ENCODE assay signal across 8 cellular contexts in the genomic region with DNA sequence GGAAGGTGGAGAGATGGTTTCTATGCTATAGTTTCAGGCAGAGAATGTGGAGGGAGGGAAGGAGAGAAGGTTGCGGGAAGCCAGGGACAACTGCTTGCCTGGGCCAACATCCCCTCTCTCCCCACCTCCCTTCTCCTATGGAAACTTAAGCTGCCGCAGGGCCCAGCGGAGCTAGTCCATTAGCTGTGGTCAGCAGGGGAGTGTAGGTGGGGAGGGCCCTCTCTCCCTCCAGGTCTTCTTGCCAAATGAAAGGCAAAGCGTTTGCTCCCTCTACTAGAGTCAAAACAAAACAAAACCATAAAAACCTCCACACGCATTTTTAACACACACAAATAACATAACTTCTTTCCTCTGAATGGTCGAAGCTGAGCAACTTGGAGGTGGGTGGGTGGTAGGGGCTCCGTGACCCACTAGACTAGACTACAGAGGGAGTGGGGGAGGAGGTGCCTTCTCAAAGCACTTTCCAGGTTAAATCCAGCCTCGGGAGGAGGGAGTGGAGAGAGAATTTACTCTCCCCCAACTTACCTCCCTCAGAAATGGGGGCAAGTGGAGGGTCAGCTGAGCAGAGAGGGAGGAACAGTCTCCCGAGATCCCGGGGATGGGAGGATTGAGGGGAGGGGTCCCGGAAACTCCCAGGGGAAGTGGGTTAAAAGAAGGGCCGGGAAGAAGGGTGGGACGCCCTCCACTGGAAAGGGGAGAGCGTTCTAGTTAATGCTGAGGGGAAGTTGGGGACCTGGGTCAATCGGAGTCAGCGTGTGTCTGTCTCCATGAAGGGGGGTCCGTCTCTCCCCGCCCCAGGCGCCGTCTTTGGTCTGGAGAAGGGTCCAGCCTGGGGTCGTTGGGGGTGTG. TPM values are rescaled to one million over a fixed set of nuclear protein-coding genes. Genes with fewer than 3 reads are reported as not detected.
DNase-seq lines count a peak whose midpoint lies in the region; TF ChIP-seq lines count a peak whose summit lies in the region.

No MANE protein-coding gene starts in this region.

- TF ChIP-seq CTCF in OCI-LY7 (conservative IDR thresholded peaks at IDR 0.05; ENCODE audit: low read length), result no peak
- no peak for TF ChIP-seq CTCF in epithelial cell of proximal tubule (conservative IDR thresholded peaks at IDR 0.05; ENCODE audit: low read depth, low read length)
- TF ChIP-seq CTCF in osteoblast (IDR thresholded peaks at IDR 0.05; ENCODE audit: extremely low read depth, low read depth, low read length), result peak; percentile 6

- CTCF ChIA-PET in CD8-positive, alpha-beta memory T cell (lab: Charles Lee), result interaction anchor here (0.6 to 3.3 kb wide), 15 partner anchors 9 to 104 kb away, joined by 3 to 33 read pairs (median 6); a partner anchor contains a TSS
- CTCF ChIA-PET in OCI-LY7 (lab: Charles Lee; ENCODE audit: unreplicated experiment), result no interaction called here

- POLR2A ChIA-PET in CD8-positive, alpha-beta memory T cell (lab: Charles Lee), result interaction anchor here (0.7 kb wide), 1 partner anchor 1069 kb away, joined by 3 read pairs; no protein-coding TSS in a partner anchor
- POLR2A ChIA-PET in OCI-LY7 (lab: Charles Lee), result interaction anchor here (0.6 to 1.0 kb wide), 3 partner anchors 97 to 318 kb away, joined by 3 to 4 read pairs (median 3); no protein-coding TSS in a partner anchor

- peaks cover 25 to 39% (median 33%) of the 10 kb centered on the region in 3 donors for H3K4me1 Mint-ChIP-seq in CD8-positive, alpha-beta memory T cell

- no peaks in the 10 kb centered on the region for H3K27me3 ChIP-seq in CD8-positive, alpha-beta memory T cell (ENCODE audit: insufficient read depth, low read length, poor library complexity, severe bottlenecking)
- no peaks in the 10 kb centered on the region for H3K27me3 ChIP-seq in osteoblast (ENCODE audit: insufficient read depth, low read length)

- no peaks in the 10 kb centered on the region for H3K9me3 ChIP-seq in CD8-positive, alpha-beta memory T cell (ENCODE audit: low read length)
- no peaks in the 10 kb centered on the region for H3K9me3 ChIP-seq in OCI-LY7 (ENCODE audit: low read length)
- no peaks in the 10 kb centered on the region for H3K9me3 ChIP-seq in osteoblast (ENCODE audit: low read depth, low read length)

- H3K9me3 Mint-ChIP-seq in CD8-positive, alpha-beta memory T cell, result no peaks in the 10 kb centered on the region

- H3K27me3 Mint-ChIP-seq in CD8-positive, alpha-beta memory T cell, result peaks cover 0 to 5% of the 10 kb centered on the region in 2 donors

- H3K27ac ChIP-seq in CD8-positive, alpha-beta memory T cell (ENCODE audit: low read depth, low read length), result peak overlapping the region; percentile 48
- H3K27ac ChIP-seq in OCI-LY7 (ENCODE audit: low read depth, low read length, poor library complexity, severe bottlenecking) (no peak overlapping the region), osteoblast (ENCODE audit: low read depth, low read length) (peak overlapping the region; percentile 52)

- H3K4me3 ChIP-seq in CD8-positive, alpha-beta memory T cell (ENCODE audit: low read length), result peak overlapping the region; percentile 84
- H3K4me3 ChIP-seq in OCI-LY7 (ENCODE audit: low read depth, low read length, poor library complexity, severe bottlenecking), result peak overlapping the region; percentile 72
- peak overlapping the region; percentile 86 for H3K4me3 ChIP-seq in epithelial cell of proximal tubule (ENCODE audit: low read depth, low read length)
- peak overlapping the region; percentile 95 for H3K4me3 ChIP-seq in osteoblast (ENCODE audit: insufficient read depth, low read length)

- peak overlapping the region; percentile 89 to 98 (median 94) for H3K4me3 Mint-ChIP-seq in CD8-positive, alpha-beta memory T cell

- peaks cover 22% of the 10 kb centered on the region for H3K4me1 ChIP-seq in CD8-positive, alpha-beta memory T cell (ENCODE audit: insufficient read depth, low read length)
- H3K4me1 ChIP-seq in OCI-LY7 (ENCODE audit: insufficient read depth, low read length, poor library complexity, severe bottlenecking), result peaks cover 25% of the 10 kb centered on the region
- peaks cover 54% of the 10 kb centered on the region for H3K4me1 ChIP-seq in osteoblast (ENCODE audit: insufficient read depth, low read length)

- H3K9me2 ChIP-seq in OCI-LY7 (ENCODE audit: insufficient read depth, low read length), result no peaks in the 10 kb centered on the region

- H3K36me3 Mint-ChIP-seq in CD8-positive, alpha-beta memory T cell, result peaks cover 0 to 2% (median 0%) of the 10 kb centered on the region in 3 donors

- intact Hi-C loops in OCI-LY7 (cut with micrococcal nuclease; ENCODE audit: unreplicated experiment), result loop anchor here (1.0 to 2.0 kb wide), 2 partner anchors 39 to 97 kb away; a partner anchor contains a TSS

- H3K4me2 ChIP-seq in OCI-LY7 (ENCODE audit: low read length) (peak overlapping the region; percentile 78), osteoblast (ENCODE audit: insufficient read depth, low read length) (peak overlapping the region; percentile 86)

- no TSS peak for BruUV-seq in OCI-LY7 (replicated peaks; lab: Mats Ljungman, UMichigan)

- H2AFZ ChIP-seq in OCI-LY7 (ENCODE audit: low read length), result peak overlapping the region; percentile 82
- H2AFZ ChIP-seq in osteoblast (ENCODE audit: low read length), result peak overlapping the region; percentile 94

- H3K27ac Mint-ChIP-seq in CD8-positive, alpha-beta memory T cell, result peak overlapping the region; percentile 30 to 89 (median 68)

- H3K79me2 ChIP-seq in OCI-LY7 (ENCODE audit: insufficient read depth, low read depth, low read length) (no peaks in the 10 kb centered on the region), osteoblast (ENCODE audit: insufficient read depth, low read length) (peaks cover 20% of the 10 kb centered on the region)

- H4K20me1 ChIP-seq in OCI-LY7 (ENCODE audit: insufficient read depth, low read length) (no peaks in the 10 kb centered on the region), osteoblast (ENCODE audit: insufficient read depth, low read length) (peaks cover 5% of the 10 kb centered on the region)

- H3K36me3 ChIP-seq in CD8-positive, alpha-beta memory T cell (ENCODE audit: insufficient read depth, low read length), result no peaks in the 10 kb centered on the region
- H3K36me3 ChIP-seq in OCI-LY7 (ENCODE audit: insufficient read depth, low read length) (no peaks in the 10 kb centered on the region), osteoblast (ENCODE audit: insufficient read depth, low read length) (no peaks in the 10 kb centered on the region)

- DNase-seq in CD8-positive, alpha-beta memory T cell, result no peak
- DNase-seq in OCI-LY7 (ENCODE audit: low spot score) (no peak), epithelial cell of proximal tubule (ENCODE audit: low read depth) (no peak), osteoblast (ENCODE audit: insufficient read length, low spot score, missing footprints) (peak; percentile 81), HuH-7.5 (ENCODE audit: low spot score) (no peak), GM19240 (ENCODE audit: insufficient read length, low spot score) (no peak), NCI-H2029 (lab: John Stamatoyannopoulos, UW) (no peak), nucleus accumbens (lab: John Stamatoyannopoulos, UW) (no peak)

RNA-seq across cellular contexts. Expression of a gene that starts 4.6 kb away (rescaled TPM):
- 1 to 10 TPM; 6.3 to 6.6 TPM for total RNA-seq in CD8-positive, alpha-beta memory T cell
- 3.2 TPM for polyA plus RNA-seq in CD8-positive, alpha-beta memory T cell
- 5.6 and 5.9 TPM in 2 replicates for total RNA-seq in OCI-LY7 (2014; rRNA removed; shearing (Covaris generic))
- 20.6 and 23.0 TPM in 2 replicates for total RNA-seq in OCI-LY7 (2022)
- total RNA-seq in epithelial cell of proximal tubule, result 19.6 and 32.6 TPM in 2 replicates
- 10.9 and 15.2 TPM in 2 replicates for total RNA-seq in osteoblast

RNA-seq across cellular contexts. Expression of a gene that starts 24.8 kb away (rescaled TPM):
- total RNA-seq in CD8-positive, alpha-beta memory T cell, result under 1 TPM; 0.04 to 0.37 TPM
- not detected for polyA plus RNA-seq in CD8-positive, alpha-beta memory T cell
- total RNA-seq in OCI-LY7 (2014; rRNA removed; shearing (Covaris generic)), result not detected in 2 replicates
- total RNA-seq in OCI-LY7 (2022) (not detected in 2 replicates), epithelial cell of proximal tubule (13.5 and 21.6 TPM in 2 replicates), osteoblast (30.8 and 33.0 TPM in 2 replicates)

RNA-seq across cellular contexts. Expression of a gene that starts 38.3 kb away (rescaled TPM):
- total RNA-seq in CD8-positive, alpha-beta memory T cell, result 100 to 1,000 TPM; 147 to 148 TPM
- 51.0 TPM for polyA plus RNA-seq in CD8-positive, alpha-beta memory T cell
- total RNA-seq in OCI-LY7 (2014; rRNA removed; shearing (Covaris generic)), result 91.1 and 101 TPM in 2 replicates
- total RNA-seq in OCI-LY7 (2022) (103 and 119 TPM in 2 replicates), epithelial cell of proximal tubule (84.0 and 90.8 TPM in 2 replicates), osteoblast (48.6 and 53.6 TPM in 2 replicates)

RNA-seq across cellular contexts. Expression of a gene that starts 52.0 kb away (rescaled TPM):
- total RNA-seq in CD8-positive, alpha-beta memory T cell, result 1 to 10 TPM; 2.0 to 2.6 TPM
- polyA plus RNA-seq in CD8-positive, alpha-beta memory T cell, result 0.90 TPM
- 6.5 and 7.3 TPM in 2 replicates for total RNA-seq in OCI-LY7 (2014; rRNA removed; shearing (Covaris generic))
- total RNA-seq in OCI-LY7 (2022) (12.7 and 13.9 TPM in 2 replicates), epithelial cell of proximal tubule (3.3 and 8.9 TPM in 2 replicates), osteoblast (0.29 and 0.36 TPM in 2 replicates)

Comparison
In these comparisons a context has a peak if more than half of its experiments do, and no peak if none do; other contexts are left out.
1. RNA of a gene that starts 24.8 kb away (total RNA-seq): 30.8 to 33.0 TPM in osteoblast and 13.5 to 21.6 TPM in epithelial cell of proximal tubule; 0.04 to 0.37 TPM in CD8-positive, alpha-beta memory T cell and not detected in OCI-LY7; every median in the first group is over 10 times any median in the second.
2. Peak in every context shown above with its lines, with median percentiles within 50 percentile points of each other: H3K4me3 ChIP-seq.